Comparison of ENCODE assay signal across 19 cellular contexts in genomic region chr1:201190005-201190404, GRCh38. TPM values are rescaled to one million over a fixed set of nuclear protein-coding genes. Genes with fewer than 3 reads are reported as not detected.
"Had no signal": no experiment of that assay in that cellular context is flagged by ENCODE, and none has a peak within 500 bp of the region (broad histone marks: within the 10 kb centered on the region; RNA-seq: fewer than 3 reads in every experiment).

No MANE protein-coding gene starts in this region.

- H3K4me1 Mint-ChIP-seq: naive thymus-derived CD8-positive, alpha-beta T cell had no signal

- H3K9me3 ChIP-seq: heart left ventricle, mucosa of descending colon, ovary, upper lobe of left lung, uterus had no signal

- H3K4me1 ChIP-seq: upper lobe of left lung had no signal

- H3K4me3 Mint-ChIP-seq: endodermal cell; naive thymus-derived CD8-positive, alpha-beta T cell; neural crest cell had no signal

- DNase-seq: dermis blood vessel endothelial cell; erythroblast; foreskin keratinocyte; heart left ventricle; hippocampal formation; kidney glomerular epithelial cell; mammary epithelial cell; mucosa of descending colon; naive thymus-derived CD8-positive, alpha-beta T cell; nucleus accumbens; ovary; small intestine; stimulated activated CD4-positive, alpha-beta T cell treated with anti-CD3 and anti-CD28 coated beads, Interleukin-2, amount 100 ng/mL, for 48 hours; stimulated activated naive CD4-positive, alpha-beta T cell treated with Interleukin-2 at 50 U/mL for 16 hours; uterus had no signal

- H3K36me3 ChIP-seq: heart left ventricle, ovary, upper lobe of left lung, uterus had no signal

- H3K27ac ChIP-seq: heart left ventricle, ovary, upper lobe of left lung, uterus had no signal

- H3K4me3 ChIP-seq: heart left ventricle, mucosa of descending colon, ovary, upper lobe of left lung, uterus had no signal

- H3K27me3 ChIP-seq: ovary, upper lobe of left lung, uterus had no signal

- H3K9me3 Mint-ChIP-seq: endodermal cell; naive thymus-derived CD8-positive, alpha-beta T cell; neural crest cell had no signal

- H3K27ac Mint-ChIP-seq: endodermal cell; naive thymus-derived CD8-positive, alpha-beta T cell had no signal

- H3K36me3 Mint-ChIP-seq: naive thymus-derived CD8-positive, alpha-beta T cell had no signal

RNA-seq across cellular contexts. Expression of gene IGFN1, which starts 0.6 kb away (rescaled TPM):
- polyA plus RNA-seq: endothelial cell of umbilical vein; foreskin keratinocyte; naive thymus-derived CD8-positive, alpha-beta T cell had no signal
